ENCODE assay signal across 1 cellular context in genomic region chr16:66434619-66435430, GRCh38.
TF ChIP-seq lines count a peak whose summit lies in the region.

No MANE protein-coding gene starts in this region.

TF ChIP-seq in HepG2, 621 proteins besides CTCF, POLR2A, EP300 and RAD21 (continued from another document and continues in another):
- TF ChIP-seq SMC3 (IDR thresholded peaks at IDR 0.05; ENCODE audit: low read length) (peak; percentile 14; the same call in 1 of the 2 replicates), ZFP62 (CRISPR knock-in tag; IDR thresholded peaks at IDR 0.05) (no peak), SKI (IDR thresholded peaks at IDR 0.05; ENCODE audit: partially characterized antibody) (no peak), ZNF607 (CRISPR knock-in tag; IDR thresholded peaks at IDR 0.05; ENCODE audit: borderline replicate concordance) (no peak), ZFX (CRISPR knock-in tag; IDR thresholded peaks at IDR 0.05; ENCODE audit: low read depth) (peak; percentile 50), NBN (conservative IDR thresholded peaks at IDR 0.05) (no peak), ZNF512 (CRISPR knock-in tag; IDR thresholded peaks at IDR 0.05) (no peak), SMARCE1 (IDR thresholded peaks at IDR 0.05; ENCODE audit: borderline replicate concordance) (no peak), BCL3 (CRISPR knock-in tag; IDR thresholded peaks at IDR 0.05) (no peak), SRSF4 (IDR thresholded peaks at IDR 0.05; ENCODE audit: low read depth, low read length, poor library complexity, severe bottlenecking) (no peak), ZNF441 (CRISPR knock-in tag; IDR thresholded peaks at IDR 0.05; ENCODE audit: borderline replicate concordance) (0 out of 2 replicates have a peak, but pooled peaks have one; percentile 39), ZNF724P (CRISPR knock-in tag; IDR thresholded peaks at IDR 0.05; ENCODE audit: borderline replicate concordance) (peak; percentile 43; the same call in 1 of the 2 replicates), RARA (CRISPR knock-in tag; IDR thresholded peaks at IDR 0.05) (peak; percentile 97), NFE2L2 (IDR thresholded peaks at IDR 0.05; ENCODE audit: low read length) (no peak), U2AF2 (IDR thresholded peaks at IDR 0.05; ENCODE audit: low read depth, low read length) (no peak), NR2F1 (CRISPR knock-in tag; IDR thresholded peaks at IDR 0.05) (peak in 1 of 2 experiments; percentile 28; a peak in 1 of 4 replicates), STAG1 (CRISPR knock-in tag; IDR thresholded peaks at IDR 0.05) (no peak), MEF2D (CRISPR knock-in tag; IDR thresholded peaks at IDR 0.05) (no peak), SRSF1 (optimal IDR thresholded peaks at IDR 0.05; ENCODE audit: low read depth, low read length) (no peak), ZNF460 (CRISPR knock-in tag; IDR thresholded peaks at IDR 0.05; ENCODE audit: borderline replicate concordance) (no peak; the same call in 1 of the 2 replicates), HDAC2 (CRISPR knock-in tag; IDR thresholded peaks at IDR 0.05) (peak; percentile 51), REL (CRISPR knock-in tag; conservative IDR thresholded peaks at IDR 0.05) (no peak), THRA (CRISPR knock-in tag; IDR thresholded peaks at IDR 0.05; ENCODE audit: borderline replicate concordance) (peak; percentile 69; the same call in 1 of the 2 replicates), HES4 (CRISPR knock-in tag; IDR thresholded peaks at IDR 0.05; ENCODE audit: borderline replicate concordance) (no peak), CHCHD3 (CRISPR knock-in tag; IDR thresholded peaks at IDR 0.05) (no peak), ZNF234 (CRISPR knock-in tag; conservative IDR thresholded peaks at IDR 0.05) (no peak), ZNF276 (CRISPR knock-in tag; IDR thresholded peaks at IDR 0.05; ENCODE audit: low read depth) (no peak), HNRNPLL (IDR thresholded peaks at IDR 0.05; ENCODE audit: low read depth, low read length, poor library complexity, severe bottlenecking) (no peak), ZNF350 (CRISPR knock-in tag; IDR thresholded peaks at IDR 0.05; ENCODE audit: borderline replicate concordance, low read depth) (peak; percentile 74), KDM5B (CRISPR knock-in tag; IDR thresholded peaks at IDR 0.05; ENCODE audit: borderline replicate concordance) (no peak; the same call in 1 of the 2 replicates), ZBTB42 (CRISPR knock-in tag; IDR thresholded peaks at IDR 0.05) (0 out of 2 replicates have a peak, but pooled peaks have one; percentile 61), ZNF850 (CRISPR knock-in tag; conservative IDR thresholded peaks at IDR 0.05) (no peak), ZNF639 (CRISPR knock-in tag; conservative IDR thresholded peaks at IDR 0.05) (0 out of 2 replicates have a peak, but pooled peaks have one; percentile 31), NCOA2 (CRISPR knock-in tag; IDR thresholded peaks at IDR 0.05) (peak; percentile 45), JUNB (CRISPR knock-in tag; IDR thresholded peaks at IDR 0.05; ENCODE audit: borderline replicate concordance) (no peak), ZNF446 (CRISPR knock-in tag; IDR thresholded peaks at IDR 0.05) (no peak), ZSCAN12 (CRISPR knock-in tag; IDR thresholded peaks at IDR 0.05) (no peak), SCMH1 (CRISPR knock-in tag; IDR thresholded peaks at IDR 0.05; ENCODE audit: borderline replicate concordance) (no peak), ZNF543 (CRISPR knock-in tag; IDR thresholded peaks at IDR 0.05) (no peak), ZBTB43 (CRISPR knock-in tag; conservative IDR thresholded peaks at IDR 0.05) (no peak), CENPX (CRISPR knock-in tag; IDR thresholded peaks at IDR 0.05) (no peak), REPIN1 (CRISPR knock-in tag; IDR thresholded peaks at IDR 0.05; ENCODE audit: borderline replicate concordance, low read depth) (no peak), ZNF12 (CRISPR knock-in tag; IDR thresholded peaks at IDR 0.05) (peak; percentile 52; the same call in 1 of the 2 replicates), ZNF367 (CRISPR knock-in tag; IDR thresholded peaks at IDR 0.05; ENCODE audit: borderline replicate concordance) (no peak), ZMAT5 (CRISPR knock-in tag; IDR thresholded peaks at IDR 0.05; ENCODE audit: borderline replicate concordance, low read depth) (no peak), ZNF335 (CRISPR knock-in tag; IDR thresholded peaks at IDR 0.05) (no peak), ZFY (CRISPR knock-in tag; IDR thresholded peaks at IDR 0.05) (peak; percentile 23; the same call in 1 of the 2 replicates), NFYB (CRISPR knock-in tag; IDR thresholded peaks at IDR 0.05) (0 out of 2 replicates have a peak, but pooled peaks have one; percentile 10), MTF1 (CRISPR knock-in tag; IDR thresholded peaks at IDR 0.05) (no peak), TRIM24 (CRISPR knock-in tag; IDR thresholded peaks at IDR 0.05) (no peak), ZEB1 (IDR thresholded peaks at IDR 0.05; ENCODE audit: insufficient replicate concordance, low read depth) (no peak), ZNF546 (CRISPR knock-in tag; conservative IDR thresholded peaks at IDR 0.05) (peak; percentile 78; the same call in 1 of the 2 replicates), AGO1 (IDR thresholded peaks at IDR 0.05; ENCODE audit: low read depth, low read length, poor library complexity, severe bottlenecking) (no peak)
- TF ChIP-seq, protein P1, sequence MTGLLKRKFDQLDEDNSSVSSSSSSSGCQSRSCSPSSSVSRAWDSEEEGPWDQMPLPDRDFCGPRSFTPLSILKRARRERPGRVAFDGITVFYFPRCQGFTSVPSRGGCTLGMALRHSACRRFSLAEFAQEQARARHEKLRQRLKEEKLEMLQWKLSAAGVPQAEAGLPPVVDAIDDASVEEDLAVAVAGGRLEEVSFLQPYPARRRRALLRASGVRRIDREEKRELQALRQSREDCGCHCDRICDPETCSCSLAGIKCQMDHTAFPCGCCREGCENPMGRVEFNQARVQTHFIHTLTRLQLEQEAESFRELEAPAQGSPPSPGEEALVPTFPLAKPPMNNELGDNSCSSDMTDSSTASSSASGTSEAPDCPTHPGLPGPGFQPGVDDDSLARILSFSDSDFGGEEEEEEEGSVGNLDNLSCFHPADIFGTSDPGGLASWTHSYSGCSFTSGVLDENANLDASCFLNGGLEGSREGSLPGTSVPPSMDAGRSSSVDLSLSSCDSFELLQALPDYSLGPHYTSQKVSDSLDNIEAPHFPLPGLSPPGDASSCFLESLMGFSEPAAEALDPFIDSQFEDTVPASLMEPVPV (CRISPR knock-in tag; IDR thresholded peaks at IDR 0.05) = peak; percentile 52; the same call in 1 of the 2 replicates
- TF ChIP-seq, protein P2, sequence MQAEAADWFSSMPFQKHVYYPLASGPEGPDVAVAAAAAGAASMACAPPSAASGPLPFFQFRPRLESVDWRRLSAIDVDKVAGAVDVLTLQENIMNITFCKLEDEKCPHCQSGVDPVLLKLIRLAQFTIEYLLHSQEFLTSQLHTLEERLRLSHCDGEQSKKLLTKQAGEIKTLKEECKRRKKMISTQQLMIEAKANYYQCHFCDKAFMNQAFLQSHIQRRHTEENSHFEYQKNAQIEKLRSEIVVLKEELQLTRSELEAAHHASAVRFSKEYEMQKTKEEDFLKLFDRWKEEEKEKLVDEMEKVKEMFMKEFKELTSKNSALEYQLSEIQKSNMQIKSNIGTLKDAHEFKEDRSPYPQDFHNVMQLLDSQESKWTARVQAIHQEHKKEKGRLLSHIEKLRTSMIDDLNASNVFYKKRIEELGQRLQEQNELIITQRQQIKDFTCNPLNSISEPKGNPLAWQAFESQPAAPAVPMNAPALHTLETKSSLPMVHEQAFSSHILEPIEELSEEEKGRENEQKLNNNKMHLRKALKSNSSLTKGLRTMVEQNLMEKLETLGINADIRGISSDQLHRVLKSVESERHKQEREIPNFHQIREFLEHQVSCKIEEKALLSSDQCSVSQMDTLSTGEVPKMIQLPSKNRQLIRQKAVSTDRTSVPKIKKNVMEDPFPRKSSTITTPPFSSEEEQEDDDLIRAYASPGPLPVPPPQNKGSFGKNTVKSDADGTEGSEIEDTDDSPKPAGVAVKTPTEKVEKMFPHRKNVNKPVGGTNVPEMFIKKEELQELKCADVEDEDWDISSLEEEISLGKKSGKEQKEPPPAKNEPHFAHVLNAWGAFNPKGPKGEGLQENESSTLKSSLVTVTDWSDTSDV (CRISPR knock-in tag; IDR thresholded peaks at IDR 0.05) = no peak
- TF ChIP-seq, protein P3, sequence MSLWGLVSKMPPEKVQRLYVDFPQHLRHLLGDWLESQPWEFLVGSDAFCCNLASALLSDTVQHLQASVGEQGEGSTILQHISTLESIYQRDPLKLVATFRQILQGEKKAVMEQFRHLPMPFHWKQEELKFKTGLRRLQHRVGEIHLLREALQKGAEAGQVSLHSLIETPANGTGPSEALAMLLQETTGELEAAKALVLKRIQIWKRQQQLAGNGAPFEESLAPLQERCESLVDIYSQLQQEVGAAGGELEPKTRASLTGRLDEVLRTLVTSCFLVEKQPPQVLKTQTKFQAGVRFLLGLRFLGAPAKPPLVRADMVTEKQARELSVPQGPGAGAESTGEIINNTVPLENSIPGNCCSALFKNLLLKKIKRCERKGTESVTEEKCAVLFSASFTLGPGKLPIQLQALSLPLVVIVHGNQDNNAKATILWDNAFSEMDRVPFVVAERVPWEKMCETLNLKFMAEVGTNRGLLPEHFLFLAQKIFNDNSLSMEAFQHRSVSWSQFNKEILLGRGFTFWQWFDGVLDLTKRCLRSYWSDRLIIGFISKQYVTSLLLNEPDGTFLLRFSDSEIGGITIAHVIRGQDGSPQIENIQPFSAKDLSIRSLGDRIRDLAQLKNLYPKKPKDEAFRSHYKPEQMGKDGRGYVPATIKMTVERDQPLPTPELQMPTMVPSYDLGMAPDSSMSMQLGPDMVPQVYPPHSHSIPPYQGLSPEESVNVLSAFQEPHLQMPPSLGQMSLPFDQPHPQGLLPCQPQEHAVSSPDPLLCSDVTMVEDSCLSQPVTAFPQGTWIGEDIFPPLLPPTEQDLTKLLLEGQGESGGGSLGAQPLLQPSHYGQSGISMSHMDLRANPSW (CRISPR knock-in tag; IDR thresholded peaks at IDR 0.05; ENCODE audit: borderline replicate concordance) = no peak
